ENCODE assay signal across 10 cellular contexts in genomic region chr17:42698736-42699414, GRCh38. TPM values are rescaled to one million over a fixed set of nuclear protein-coding genes. Genes with fewer than 3 reads are reported as not detected.
A peak's percentile ranks its signal among the peaks of the same experiment; 100 is the strongest.
DNase-seq lines count a peak whose midpoint lies in the region; ATAC-seq and TF ChIP-seq lines count a peak whose summit lies in the region.
"Had no signal": no experiment of that assay in that cellular context is flagged by ENCODE, and none has a peak within 500 bp of the region (broad histone marks: within the 10 kb centered on the region; RNA-seq: fewer than 3 reads in every experiment).

No MANE protein-coding gene starts in this region.

- no peaks in the 10 kb centered on the region for H4K20me1 ChIP-seq in mammary epithelial cell (ENCODE audit: insufficient read depth, low read length)
- H4K20me1 ChIP-seq: BLaER1 had no signal

- BruUV-seq in MCF 10A (replicated peaks; lab: Mats Ljungman, UMichigan) = no TSS peak
- no TSS peak for BruUV-seq in mammary epithelial cell (replicated peaks; lab: Mats Ljungman, UMichigan)

- H3K4me1 Mint-ChIP-seq in MCF 10A (ENCODE audit: insufficient read depth, unreplicated experiment) = no peaks in the 10 kb centered on the region
- peaks cover under 1% of the 10 kb centered on the region for H3K4me1 Mint-ChIP-seq in activated CD4-positive, alpha-beta memory T cell treated with anti-CD3 and anti-CD28 coated beads, Interleukin-2, amount 10 ng/mL, durations not matched to agents 7 days and 5 days

- peaks cover 28% of the 10 kb centered on the region for H3K36me3 Mint-ChIP-seq in MCF 10A (ENCODE audit: insufficient read depth, unreplicated experiment)
- H3K36me3 Mint-ChIP-seq in activated CD4-positive, alpha-beta memory T cell treated with anti-CD3 and anti-CD28 coated beads, Interleukin-2, amount 10 ng/mL, durations not matched to agents 7 days and 5 days (ENCODE audit: low read depth) = peaks cover 24% of the 10 kb centered on the region

- H3K36me3 ChIP-seq in mammary epithelial cell (ENCODE audit: insufficient read depth, low read length) (no peaks in the 10 kb centered on the region), right atrium auricular region (peaks cover 61% of the 10 kb centered on the region)

- H3K27ac Mint-ChIP-seq in MCF 10A (ENCODE audit: low read depth, unreplicated experiment) = no peak overlapping the region
- H3K27ac Mint-ChIP-seq in activated CD4-positive, alpha-beta memory T cell treated with anti-CD3 and anti-CD28 coated beads, Interleukin-2, amount 10 ng/mL, durations not matched to agents 7 days and 5 days = no peak overlapping the region

- no peak overlapping the region for H2AFZ ChIP-seq in mammary epithelial cell (ENCODE audit: low read depth, low read length)

- H3K27me3 ChIP-seq in mammary epithelial cell (ENCODE audit: insufficient read depth, low read length) (no peaks in the 10 kb centered on the region), right atrium auricular region (no peaks in the 10 kb centered on the region)
- H3K27me3 ChIP-seq: BLaER1 had no signal

- ATAC-seq in HG02763 (IDR thresholded peaks at IDR 0.05; ENCODE audit: unreplicated experiment) = no peak
- ATAC-seq in HG02870 (IDR thresholded peaks at IDR 0.05; ENCODE audit: unreplicated experiment) = no peak
- ATAC-seq: naive thymus-derived CD8-positive, alpha-beta T cell had no signal

- no peak for TF ChIP-seq CTCF in MCF 10A (IDR thresholded peaks at IDR 0.05; ENCODE audit: unreplicated experiment)
- no peak for TF ChIP-seq CTCF in mammary epithelial cell (conservative IDR thresholded peaks at IDR 0.05 in 1 of 2, IDR thresholded peaks at IDR 0.05 in 1 of 2; ENCODE audit: extremely low read depth in 1 of 2, insufficient read depth in 1 of 2, low read depth in 1 of 2, low read length in 2 of 2)
- no peak for TF ChIP-seq CTCF in right atrium auricular region (IDR thresholded peaks at IDR 0.05)

- POLR2A ChIA-PET in MCF 10A (lab: Yijun Ruan, JAX) = interaction anchor here (0.9 to 1.0 kb wide), 2 partner anchors 10 to 111 kb away, joined by 3 to 5 read pairs; no protein-coding TSS in a partner anchor
- POLR2A ChIA-PET in activated CD4-positive, alpha-beta memory T cell treated with anti-CD3 and anti-CD28 coated beads, Interleukin-2, amount 10 ng/mL, durations not matched to agents 7 days and 5 days (lab: Charles Lee) = interaction anchor here (2.7 kb wide), 1 partner anchor 8 kb away, joined by 7 read pairs; no protein-coding TSS in a partner anchor

- H3K4me1 ChIP-seq in mammary epithelial cell (ENCODE audit: insufficient read depth, low read length) = no peaks in the 10 kb centered on the region
- H3K4me1 ChIP-seq in right atrium auricular region = peaks cover 0 to 14% of the 10 kb centered on the region in 2 donors
- H3K4me1 ChIP-seq: BLaER1 had no signal

- no CpG with 5 or more reads among the region's 2 CpGs for WGBS in mammary epithelial cell (ENCODE audit: low coverage, missing lambda C conversion rate)

- in situ Hi-C loops in mammary epithelial cell (cut with MboI; ENCODE audit: low sequenced_read_pairs in 2 of 2) = no loop called here

- H3K4me2 ChIP-seq in mammary epithelial cell (ENCODE audit: insufficient read depth, low read depth, low read length) = no peak overlapping the region
- H3K4me2 ChIP-seq: BLaER1 had no signal

- intact Hi-C loops in MCF 10A (cut with micrococcal nuclease) = no loop called here
- intact Hi-C loops in mammary epithelial cell (cut with micrococcal nuclease) = no loop called here

- H3K27ac ChIP-seq in mammary epithelial cell (ENCODE audit: insufficient read depth, low read depth, low read length) (no peak overlapping the region), right atrium auricular region (peak overlapping the region in 1 of 2 donors; percentile 35)
- H3K27ac ChIP-seq: BLaER1 had no signal

- dilution Hi-C loops in mammary epithelial cell (cut with HindIII; ENCODE audit: low sequenced_read_pairs) = no loop called here

- no peak overlapping the region for H3K9ac ChIP-seq in mammary epithelial cell (ENCODE audit: insufficient read depth, low read length)
- H3K9ac ChIP-seq: BLaER1 had no signal

- no peak overlapping the region for H3K4me3 Mint-ChIP-seq in MCF 10A (ENCODE audit: unreplicated experiment)
- no peak overlapping the region for H3K4me3 Mint-ChIP-seq in activated CD4-positive, alpha-beta memory T cell treated with anti-CD3 and anti-CD28 coated beads, Interleukin-2, amount 10 ng/mL, durations not matched to agents 7 days and 5 days
- H3K4me3 Mint-ChIP-seq: naive thymus-derived CD8-positive, alpha-beta T cell had no signal

- no peaks in the 10 kb centered on the region for H3K27me3 Mint-ChIP-seq in MCF 10A (ENCODE audit: insufficient read depth, unreplicated experiment)
- peaks cover 2% of the 10 kb centered on the region for H3K27me3 Mint-ChIP-seq in activated CD4-positive, alpha-beta memory T cell treated with anti-CD3 and anti-CD28 coated beads, Interleukin-2, amount 10 ng/mL, durations not matched to agents 7 days and 5 days
- H3K27me3 Mint-ChIP-seq: naive thymus-derived CD8-positive, alpha-beta T cell had no signal

- H3K79me2 ChIP-seq in mammary epithelial cell (ENCODE audit: insufficient read depth, low read length) = no peaks in the 10 kb centered on the region

- DNase-seq in MCF 10A (ENCODE audit: unreplicated experiment) (peak; percentile 43), mammary epithelial cell (no peak), amniotic stem cell (lab: John Stamatoyannopoulos, UW) (peak; percentile 7), right atrium auricular region (ENCODE audit: low spot score) (peak; percentile 78), NK-92 (lab: John Stamatoyannopoulos, UW; ENCODE audit: unreplicated experiment) (no peak)
- DNase-seq in activated CD4-positive, alpha-beta memory T cell treated with anti-CD3 and anti-CD28 coated beads, Interleukin-2, amount 10 ng/mL, durations not matched to agents 7 days and 5 days = no peak
- DNase-seq: naive thymus-derived CD8-positive, alpha-beta T cell had no signal

- no peak overlapping the region for H3K4me3 ChIP-seq in mammary epithelial cell (replicated peaks in 1 of 3; ENCODE audit: insufficient read depth in 1 of 3, low read depth in 2 of 3, low read length in 3 of 3)
- no peak overlapping the region for H3K4me3 ChIP-seq in right atrium auricular region
- H3K4me3 ChIP-seq: BLaER1 had no signal

- no peaks in the 10 kb centered on the region for H3K9me3 Mint-ChIP-seq in MCF 10A (ENCODE audit: unreplicated experiment)
- H3K9me3 Mint-ChIP-seq in activated CD4-positive, alpha-beta memory T cell treated with anti-CD3 and anti-CD28 coated beads, Interleukin-2, amount 10 ng/mL, durations not matched to agents 7 days and 5 days = no peaks in the 10 kb centered on the region
- H3K9me3 Mint-ChIP-seq: naive thymus-derived CD8-positive, alpha-beta T cell had no signal

- CTCF ChIA-PET in MCF 10A (lab: Yijun Ruan, JAX) (interaction anchor here (0.6 kb wide), 1 partner anchor 496 kb away, joined by 3 read pairs; no protein-coding TSS in a partner anchor), mammary epithelial cell (lab: Charles Lee; ENCODE audit: low non-redundant PET) (no interaction called here)
- CTCF ChIA-PET in activated CD4-positive, alpha-beta memory T cell treated with anti-CD3 and anti-CD28 coated beads, Interleukin-2, amount 10 ng/mL, durations not matched to agents 7 days and 5 days (lab: Charles Lee) = no interaction called here

- H3K9me3 ChIP-seq in mammary epithelial cell (replicated peaks; ENCODE audit: insufficient read depth, low read length) (no peaks in the 10 kb centered on the region), right atrium auricular region (no peaks in the 10 kb centered on the region)
- H3K9me3 ChIP-seq: BLaER1 had no signal

RNA-seq across cellular contexts. Expression of gene CNTNAP1, which starts 16.5 kb away (rescaled TPM):
- total RNA-seq in MCF 10A (2022) = 1.2 and 1.5 TPM in 2 replicates
- 1 to 10 TPM in 1 of 2 donors, under 1 TPM in 1; 0.50 to 4.5 TPM for total RNA-seq in mammary epithelial cell
- 2.3 TPM for polyA plus RNA-seq in mammary epithelial cell
- polyA minus RNA-seq in mammary epithelial cell = 4.4 TPM
- 1 to 10 TPM in 1 of 2 donors, under 1 TPM in 1; 0.96 to 2.0 TPM for total RNA-seq in right atrium auricular region
- 1 to 10 TPM; 1.2 TPM for total RNA-seq in activated CD4-positive, alpha-beta memory T cell treated with anti-CD3 and anti-CD28 coated beads, Interleukin-2, amount 10 ng/mL, durations not matched to agents 7 days and 5 days

RNA-seq across cellular contexts. Expression of gene CCR10, which starts 17.2 kb away (rescaled TPM):
- total RNA-seq in MCF 10A (2022) (0.21 and 0.22 TPM in 2 replicates), mammary epithelial cell (under 1 TPM in 1 of 2 donors, not detected in 1; 0.21 TPM), right atrium auricular region (1 to 10 TPM; 1.3 to 4.4 TPM)
- polyA plus RNA-seq in mammary epithelial cell = 0.14 TPM
- not detected for polyA minus RNA-seq in mammary epithelial cell
- total RNA-seq in activated CD4-positive, alpha-beta memory T cell treated with anti-CD3 and anti-CD28 coated beads, Interleukin-2, amount 10 ng/mL, durations not matched to agents 7 days and 5 days = 1 to 10 TPM in 1 of 2 experiments, under 1 TPM in 1; 0.68 to 1.1 TPM

RNA-seq across cellular contexts. Expression of gene PLEKHH3, which starts 22.1 kb away (rescaled TPM):
- total RNA-seq in MCF 10A (2022) (12.5 and 12.9 TPM in 2 replicates), mammary epithelial cell (10 to 100 TPM; 22.1 to 22.7 TPM), right atrium auricular region (10 to 100 TPM; 14.5 to 26.5 TPM)
- 5.8 TPM for polyA plus RNA-seq in mammary epithelial cell
- 1.9 TPM for polyA minus RNA-seq in mammary epithelial cell
- 1 to 10 TPM; 1.8 to 3.1 TPM for total RNA-seq in activated CD4-positive, alpha-beta memory T cell treated with anti-CD3 and anti-CD28 coated beads, Interleukin-2, amount 10 ng/mL, durations not matched to agents 7 days and 5 days
- total RNA-seq: naive thymus-derived CD8-positive, alpha-beta T cell had no signal
- polyA plus RNA-seq: naive thymus-derived CD8-positive, alpha-beta T cell had no signal

RNA-seq across cellular contexts. Expression of gene TUBG2, which starts 39.8 kb away (rescaled TPM):
- total RNA-seq in MCF 10A (2022) (21.3 and 23.4 TPM in 2 replicates), mammary epithelial cell (10 to 100 TPM; 12.3 to 34.8 TPM), right atrium auricular region (10 to 100 TPM; 18.2 to 25.7 TPM)
- 24.6 TPM for polyA plus RNA-seq in mammary epithelial cell
- 23.5 TPM for polyA minus RNA-seq in mammary epithelial cell
- 1 to 10 TPM; 7.2 to 7.5 TPM for total RNA-seq in activated CD4-positive, alpha-beta memory T cell treated with anti-CD3 and anti-CD28 coated beads, Interleukin-2, amount 10 ng/mL, durations not matched to agents 7 days and 5 days

RNA-seq across cellular contexts. Expression of gene EZH1, which starts 46.0 kb away (rescaled TPM):
- total RNA-seq in MCF 10A (2022) (31.1 and 31.7 TPM in 2 replicates), mammary epithelial cell (10 to 100 TPM; 17.8 to 21.3 TPM), right atrium auricular region (10 to 100 TPM; 30.5 to 32.5 TPM)
- polyA plus RNA-seq in mammary epithelial cell = 11.2 TPM
- 1.2 TPM for polyA minus RNA-seq in mammary epithelial cell
- 10 to 100 TPM; 51.9 to 55.3 TPM for total RNA-seq in activated CD4-positive, alpha-beta memory T cell treated with anti-CD3 and anti-CD28 coated beads, Interleukin-2, amount 10 ng/mL, durations not matched to agents 7 days and 5 days

Comparison
In these comparisons a context has a peak if more than half of its experiments do, and no peak if none do; other contexts are left out.
1. DNase-seq: peak in MCF 10A (single experiment), amniotic stem cell (single experiment) and right atrium auricular region (single experiment); none in mammary epithelial cell (single experiment), activated CD4-positive, alpha-beta memory T cell treated with anti-CD3 and anti-CD28 coated beads, Interleukin-2, amount 10 ng/mL, durations not matched to agents 7 days and 5 days (single experiment) and NK-92 (single experiment).